In genomic region chr7:94391716-94392390, GRCh38 we compare ENCODE assay signal across 9 cellular contexts.
DNase-seq lines count a peak whose midpoint lies in the region; ATAC-seq and FAIRE-seq lines count a peak whose summit lies in the region.
"Had no signal": no experiment of that assay in that cellular context is flagged by ENCODE, and none has a peak within 500 bp of the region (broad histone marks: within the 10 kb centered on the region; RNA-seq: fewer than 3 reads in every experiment).

No MANE protein-coding gene starts in this region.

- H3K27me3 Mint-ChIP-seq in T-helper 1 cell treated with Interleukin-12 subunit alpha and Interleukin-12 subunit beta and Interleukin-4 antibody, amounts not matched to agents 30 μg/mL and 1 μg/mL, for 36 hours (ENCODE audit: low read depth) = no peaks in the 10 kb centered on the region
- no peaks in the 10 kb centered on the region for H3K27me3 Mint-ChIP-seq in stimulated activated memory B cell treated with anti-CD40 and anti-IgM and Interleukin-4, amounts not matched to agents 10 μg/mL and 1 μg/mL and 100 μg/mL, for 72 hours

- DNase-seq in hepatic stellate cell (ENCODE audit: low spot score) (peak; percentile 57), RCC 7860 (ENCODE audit: low spot score) (no peak), NCI-H510A (lab: John Stamatoyannopoulos, UW) (no peak)

- peak; percentile 43 for ATAC-seq in GM21717 (IDR thresholded peaks at IDR 0.05; ENCODE audit: unreplicated experiment)
- peak; percentile 51 for ATAC-seq in stimulated activated memory B cell treated with anti-CD40 and anti-IgM and Interleukin-4, amounts not matched to agents 10 μg/mL and 1 μg/mL and 100 μg/mL, for 72 hours
- ATAC-seq in GM18870 (IDR thresholded peaks at IDR 0.05; ENCODE audit: unreplicated experiment) = no peak
- ATAC-seq in HG02973 (IDR thresholded peaks at IDR 0.05; ENCODE audit: unreplicated experiment) = no peak

- H3K9me3 Mint-ChIP-seq in T-helper 1 cell treated with Interleukin-12 subunit alpha and Interleukin-12 subunit beta and Interleukin-4 antibody, amounts not matched to agents 30 μg/mL and 1 μg/mL, for 36 hours = no peaks in the 10 kb centered on the region
- H3K9me3 Mint-ChIP-seq in stimulated activated memory B cell treated with anti-CD40 and anti-IgM and Interleukin-4, amounts not matched to agents 10 μg/mL and 1 μg/mL and 100 μg/mL, for 72 hours = no peaks in the 10 kb centered on the region

- peaks cover 19% of the 10 kb centered on the region for H3K4me1 Mint-ChIP-seq in T-helper 1 cell treated with Interleukin-12 subunit alpha and Interleukin-12 subunit beta and Interleukin-4 antibody, amounts not matched to agents 30 μg/mL and 1 μg/mL, for 36 hours (ENCODE audit: low read depth)
- H3K4me1 Mint-ChIP-seq in stimulated activated memory B cell treated with anti-CD40 and anti-IgM and Interleukin-4, amounts not matched to agents 10 μg/mL and 1 μg/mL and 100 μg/mL, for 72 hours = peaks cover 19% of the 10 kb centered on the region

- H3K36me3 Mint-ChIP-seq in T-helper 1 cell treated with Interleukin-12 subunit alpha and Interleukin-12 subunit beta and Interleukin-4 antibody, amounts not matched to agents 30 μg/mL and 1 μg/mL, for 36 hours (ENCODE audit: low read depth) = peaks cover 1% of the 10 kb centered on the region
- H3K36me3 Mint-ChIP-seq in stimulated activated memory B cell treated with anti-CD40 and anti-IgM and Interleukin-4, amounts not matched to agents 10 μg/mL and 1 μg/mL and 100 μg/mL, for 72 hours = no peaks in the 10 kb centered on the region

- H3K27ac Mint-ChIP-seq in T-helper 1 cell treated with Interleukin-12 subunit alpha and Interleukin-12 subunit beta and Interleukin-4 antibody, amounts not matched to agents 30 μg/mL and 1 μg/mL, for 36 hours = peak overlapping the region; percentile 94
- H3K27ac Mint-ChIP-seq in stimulated activated memory B cell treated with anti-CD40 and anti-IgM and Interleukin-4, amounts not matched to agents 10 μg/mL and 1 μg/mL and 100 μg/mL, for 72 hours = peak overlapping the region; percentile 77

- no peak for FAIRE-seq in RCC 7860 (lab: Jason Lieb, UNC)
- FAIRE-seq: colon had no signal

- peak overlapping the region; percentile 82 for H3K4me3 Mint-ChIP-seq in T-helper 1 cell treated with Interleukin-12 subunit alpha and Interleukin-12 subunit beta and Interleukin-4 antibody, amounts not matched to agents 30 μg/mL and 1 μg/mL, for 36 hours
- H3K4me3 Mint-ChIP-seq in stimulated activated memory B cell treated with anti-CD40 and anti-IgM and Interleukin-4, amounts not matched to agents 10 μg/mL and 1 μg/mL and 100 μg/mL, for 72 hours = peak overlapping the region; percentile 25

Comparison
In these comparisons a context has a peak if more than half of its experiments do, and no peak if none do; other contexts are left out.
1. ATAC-seq: peak in GM21717 (single experiment) and stimulated activated memory B cell treated with anti-CD40 and anti-IgM and Interleukin-4, amounts not matched to agents 10 μg/mL and 1 μg/mL and 100 μg/mL, for 72 hours (single experiment); none in GM18870 (single experiment) and HG02973 (single experiment).